Comparison of ENCODE assay signal across 8 cellular contexts in genomic region chr3:48464713-48465221, GRCh38. TPM values are rescaled to one million over a fixed set of nuclear protein-coding genes. Genes with fewer than 3 reads are reported as not detected.
DNase-seq lines count a peak whose midpoint lies in the region; ATAC-seq and TF ChIP-seq lines count a peak whose summit lies in the region.

No MANE protein-coding gene starts in this region.

- H3K4me3 Mint-ChIP-seq in T-helper 2 cell treated with Interferon-gamma antibody and Interleukin-4, amounts not matched to agents 5 μg/mL and 100 μg/mL, for 36 hours = no peak overlapping the region

- peaks cover 14% of the 10 kb centered on the region for H3K4me1 ChIP-seq in PC-9 (replicated peaks; ENCODE audit: insufficient read depth)
- peaks cover 18% of the 10 kb centered on the region for H3K4me1 ChIP-seq in ovary (ENCODE audit: insufficient read depth)

- CTCF ChIA-PET in AG04450 (lab: Charles Lee) (interaction anchor here (0.6 to 2.1 kb wide), 5 partner anchors 29 to 89 kb away, joined by 3 to 15 read pairs (median 3); no protein-coding TSS in a partner anchor), PC-9 (lab: Charles Lee) (no interaction called here)

- H3F3A ChIP-seq in PC-9 (ENCODE audit: insufficient read depth, low read depth) = peaks cover 5% of the 10 kb centered on the region; the same call in 1 of the 2 replicates

- no TSS peak for BruUV-seq in PC-9 (replicated peaks; lab: Mats Ljungman, UMichigan)

- no peaks in the 10 kb centered on the region for H3K27me3 Mint-ChIP-seq in T-helper 2 cell treated with Interferon-gamma antibody and Interleukin-4, amounts not matched to agents 5 μg/mL and 100 μg/mL, for 36 hours (ENCODE audit: low read depth)

- H3K4me3 ChIP-seq in AG04450 (ENCODE audit: low read depth, low read length) (no peak overlapping the region), PC-9 (no peak overlapping the region), ovary (no peak overlapping the region)

- no peaks in the 10 kb centered on the region for H3K36me3 ChIP-seq in PC-9 (ENCODE audit: low read depth)
- H3K36me3 ChIP-seq in ovary = no peaks in the 10 kb centered on the region

- H3K27me3 ChIP-seq in AG04450 (ENCODE audit: control insufficient read depth, insufficient read depth, low read length) (no peaks in the 10 kb centered on the region), PC-9 (ENCODE audit: insufficient read depth, low read depth) (no peaks in the 10 kb centered on the region), ovary (no peaks in the 10 kb centered on the region)

- TF ChIP-seq CTCF in AG04450 (IDR thresholded peaks at IDR 0.05; ENCODE audit: low read depth, low read length) (no peak), PC-9 (conservative IDR thresholded peaks at IDR 0.05) (no peak), ovary (IDR thresholded peaks at IDR 0.05) (no peak)

- no peaks in the 10 kb centered on the region for H3K9me3 Mint-ChIP-seq in T-helper 2 cell treated with Interferon-gamma antibody and Interleukin-4, amounts not matched to agents 5 μg/mL and 100 μg/mL, for 36 hours

- H3K4me2 ChIP-seq in PC-9 = peak overlapping the region; percentile 50; the same call in 1 of the 2 replicates

- no peak for DNase-seq in AG04450 (ENCODE audit: low read depth, low spot score)
- no peak for DNase-seq in PC-9
- no peak for DNase-seq in epithelial cell of prostate (ENCODE audit: low read depth, low spot score)
- peak in 4 of 5 donors; percentile 50 to 60 (median 50) for DNase-seq in ovary
- DNase-seq in T-helper 2 cell treated with Interferon-gamma antibody and Interleukin-4, amounts not matched to agents 5 μg/mL and 100 μg/mL, for 36 hours (ENCODE audit: low spot score) = no peak
- no peak for DNase-seq in MV-4-11 (lab: John Stamatoyannopoulos, UW)
- DNase-seq in RKO (ENCODE audit: low spot score) = no peak

- H4K20me1 ChIP-seq in PC-9 (ENCODE audit: insufficient read depth) = no peaks in the 10 kb centered on the region

- H3K27ac Mint-ChIP-seq in T-helper 2 cell treated with Interferon-gamma antibody and Interleukin-4, amounts not matched to agents 5 μg/mL and 100 μg/mL, for 36 hours = no peak overlapping the region

- H3K79me2 ChIP-seq in PC-9 (ENCODE audit: low read depth) = peaks cover 20% of the 10 kb centered on the region

- no peak overlapping the region for H2AFZ ChIP-seq in PC-9

- TF ChIP-seq POLR2A in ovary (IDR thresholded peaks at IDR 0.05) = no peak

- H3K36me3 Mint-ChIP-seq in T-helper 2 cell treated with Interferon-gamma antibody and Interleukin-4, amounts not matched to agents 5 μg/mL and 100 μg/mL, for 36 hours (ENCODE audit: low read depth) = peaks cover 56% of the 10 kb centered on the region

- H3K9me2 ChIP-seq in PC-9 (ENCODE audit: insufficient read depth) = no peaks in the 10 kb centered on the region

- H3K4me1 Mint-ChIP-seq in T-helper 2 cell treated with Interferon-gamma antibody and Interleukin-4, amounts not matched to agents 5 μg/mL and 100 μg/mL, for 36 hours (ENCODE audit: low read depth) = peaks cover 31% of the 10 kb centered on the region

- H3K9me3 ChIP-seq in AG04450 (ENCODE audit: control insufficient read depth, insufficient read depth, low read length) (no peaks in the 10 kb centered on the region), PC-9 (ENCODE audit: insufficient read depth, low read depth) (no peaks in the 10 kb centered on the region), ovary (no peaks in the 10 kb centered on the region)

- peak overlapping the region; percentile 100 for H3K27ac ChIP-seq in AG04450 (ENCODE audit: low read depth, low read length)
- H3K27ac ChIP-seq in PC-9 = peak overlapping the region; percentile 99
- peak overlapping the region; percentile 98 for H3K27ac ChIP-seq in epithelial cell of prostate
- H3K27ac ChIP-seq in ovary = peak overlapping the region; percentile 40 to 100

- no peak for TF ChIP-seq EP300 in ovary (IDR thresholded peaks at IDR 0.05)

- intact Hi-C loops in PC-9 (cut with micrococcal nuclease; ENCODE audit: unreplicated experiment) = loop anchor here (1.0 to 5.0 kb wide), 7 partner anchors 9 to 221 kb away; partner anchors contain the start of genes COL7A1 and NCKIPSD
- intact Hi-C loops in ovary (cut with DNase I) = loop anchor here (2.0 to 10.0 kb wide), 5 partner anchors 83 to 220 kb away; partner anchors contain the start of gene NCKIPSD (in 1 of the 4)

- no peak for ATAC-seq in HG03378 (IDR thresholded peaks at IDR 0.05; ENCODE audit: unreplicated experiment)

- POLR2A ChIA-PET in AG04450 (lab: Yijun Ruan, JAX) (interaction anchor here (1.1 kb wide), 1 partner anchor 18 kb away, joined by 3 read pairs; the partner anchor contains the start of gene ATRIP), PC-9 (lab: Charles Lee; ENCODE audit: unreplicated experiment) (interaction anchor here (0.5 to 0.7 kb wide), 2 partner anchors 10 to 89 kb away, joined by 3 to 6 read pairs; no protein-coding TSS in a partner anchor)

- WGBS in ovary, 3 donors = 88 to 92% (median 90%) methylated on average over 8 to 17 of the region's 17 CpGs

RNA-seq across cellular contexts. Expression of gene ATRIP, which starts 18.2 kb away (rescaled TPM):
- polyA plus RNA-seq in AG04450 (2011; rRNA removed) (5.1 and 5.8 TPM in 2 replicates), ovary (10 to 100 TPM in 1 of 2 donors, 1 to 10 TPM in 1; 6.4 to 11.4 TPM)
- polyA minus RNA-seq in AG04450 (2011; rRNA and poly(A)+ RNA removed) = 6.3 and 8.0 TPM in 2 replicates
- total RNA-seq in PC-9 (2021) (6.9 and 8.5 TPM in 2 replicates), ovary (1 to 10 TPM; 3.9 to 7.9 (median 6.4) TPM)

RNA-seq across cellular contexts. Expression of gene TMA7, which starts 24.7 kb away (rescaled TPM):
- polyA plus RNA-seq in AG04450 (2011; rRNA removed) (207 and 316 TPM in 2 replicates), ovary (100 to 1,000 TPM; 350 to 380 TPM)
- 35.8 and 40.7 TPM in 2 replicates for polyA minus RNA-seq in AG04450 (2011; rRNA and poly(A)+ RNA removed)
- total RNA-seq in PC-9 (2021) (235 and 314 TPM in 2 replicates), ovary (100 to 1,000 TPM; 138 to 318 (median 199) TPM)

RNA-seq across cellular contexts. Expression of gene CCDC51, which starts 24.8 kb away (rescaled TPM):
- polyA plus RNA-seq in AG04450 (2011; rRNA removed) (9.5 and 11.1 TPM in 2 replicates), ovary (1 to 10 TPM; 9.1 to 9.9 TPM)
- 6.4 and 7.5 TPM in 2 replicates for polyA minus RNA-seq in AG04450 (2011; rRNA and poly(A)+ RNA removed)
- total RNA-seq in PC-9 (2021) (28.5 and 35.4 TPM in 2 replicates), ovary (1 to 10 TPM; 6.3 to 8.5 (median 7.5) TPM)

RNA-seq across cellular contexts. Expression of gene PLXNB1, which starts 34.9 kb away (rescaled TPM):
- 13.4 and 18.3 TPM in 2 replicates for polyA plus RNA-seq in AG04450 (2011; rRNA removed)
- 31.3 and 58.8 TPM in 2 replicates for polyA minus RNA-seq in AG04450 (2011; rRNA and poly(A)+ RNA removed)
- 97.7 and 120 TPM in 2 replicates for total RNA-seq in PC-9 (2021)
- 100 to 1,000 TPM in 2 of 7 donors, 10 to 100 TPM in 5; 70.8 to 166 (median 83.7) TPM for total RNA-seq in ovary
- polyA plus RNA-seq in ovary = 10 to 100 TPM; 11.2 to 90.2 TPM

RNA-seq across cellular contexts. Expression of gene SHISA5, which starts 39.2 kb away (rescaled TPM):
- polyA plus RNA-seq in AG04450 (2011; rRNA removed) (124 and 151 TPM in 2 replicates), ovary (100 to 1,000 TPM in 1 of 2 donors, 10 to 100 TPM in 1; 59.7 to 118 TPM)
- 131 and 171 TPM in 2 replicates for polyA minus RNA-seq in AG04450 (2011; rRNA and poly(A)+ RNA removed)
- total RNA-seq in PC-9 (2021) (133 and 141 TPM in 2 replicates), ovary (100 to 1,000 TPM in 5 of 7 donors, 10 to 100 TPM in 2; 62.5 to 150 (median 138) TPM)

Comparison
In these comparisons a context has a peak if more than half of its experiments do, and no peak if none do; other contexts are left out.
1. DNase-seq: peak in ovary (4 of 5); none in AG04450 (single experiment), PC-9 (0 of 2), epithelial cell of prostate (single experiment), T-helper 2 cell treated with Interferon-gamma antibody and Interleukin-4, amounts not matched to agents 5 μg/mL and 100 μg/mL, for 36 hours (single experiment), MV-4-11 (single experiment) and RKO (single experiment).
2. Peak in every context shown above with its lines, with median percentiles within 50 percentile points of each other: H3K27ac ChIP-seq.